23 cellular contexts compared by ENCODE assay signal in genomic region chr4:5553801-5554200, GRCh38.
"Had no signal": no experiment of that assay in that cellular context is flagged by ENCODE, and none has a peak within 500 bp of the region (broad histone marks: within the 10 kb centered on the region; RNA-seq: fewer than 3 reads in every experiment).

No MANE protein-coding gene starts in this region.

- H3K27me3 ChIP-seq: ovary, right atrium auricular region, stomach, testis, thyroid gland, transverse colon, upper lobe of left lung, vagina had no signal

- H3K9me3 ChIP-seq: ovary, testis, thyroid gland, transverse colon, vagina had no signal

- DNase-seq: islet precursor cell; left ventricle myocardium inferior; midbrain; mucosa of descending colon; naive thymus-derived CD4-positive, alpha-beta T cell; ovary; stimulated activated CD4-positive, alpha-beta T cell treated with anti-CD3 and anti-CD28 coated beads, Interleukin-12 subunit alpha, Interleukin-12 subunit beta, amount 100 ng/mL, for 4 hours; stimulated activated CD4-positive, alpha-beta T cell treated with anti-CD3 and anti-CD28 coated beads, Interleukin-15, amount 100 ng/mL, for 24 hours; stimulated activated CD4-positive, alpha-beta T cell treated with anti-CD3 and anti-CD28 coated beads, Interleukin-2, amount 100 ng/mL, for 24 hours; stimulated activated CD4-positive, alpha-beta T cell treated with anti-CD3 and anti-CD28 coated beads, Interleukin-4, amount 100 ng/mL, for 1 hour; stimulated activated naive B cell treated with anti-CD40 and anti-IgM and Interleukin-4, amounts not matched to agents 10 μg/mL and 1 μg/mL and 100 μg/mL, for 72 hours; stimulated activated naive CD8-positive, alpha-beta T cell treated with anti-CD3 and anti-CD28 coated beads, Interleukin-15, Interleukin-2, amounts not matched to agents 100 U/mL and 50 U/mL, for 24 hours; stomach; testis; thyroid gland; transverse colon; upper lobe of left lung had no signal

- H3K4me3 ChIP-seq: left ventricle myocardium inferior, lung, mucosa of descending colon, ovary, right atrium auricular region, skin epidermis, stomach, testis, thyroid gland, transverse colon, upper lobe of left lung, vagina had no signal

- H3K4me1 ChIP-seq: left ventricle myocardium inferior, right atrium auricular region, stomach, testis, thyroid gland, transverse colon, upper lobe of left lung, vagina had no signal

- H3K27ac ChIP-seq: left ventricle myocardium inferior, ovary, right atrium auricular region, skin epidermis, stomach, testis, thyroid gland, transverse colon, upper lobe of left lung, vagina had no signal

- H3K36me3 ChIP-seq: ovary, right atrium auricular region, thyroid gland, transverse colon, upper lobe of left lung had no signal

- ATAC-seq: mucosa of descending colon; naive thymus-derived CD4-positive, alpha-beta T cell; natural killer cell treated with Interleukin-12 subunit alpha and Interleukin-12 subunit beta and Interleukin-15 and Interleukin-18, amount 100 ng/mL, for 72 hours; sciatic nerve; stimulated activated naive B cell treated with anti-CD40 and anti-IgM and Interleukin-4, amounts not matched to agents 10 μg/mL and 1 μg/mL and 100 μg/mL, for 72 hours; stimulated activated naive CD8-positive, alpha-beta T cell treated with anti-CD3 and anti-CD28 coated beads, Interleukin-15, Interleukin-2, amounts not matched to agents 100 U/mL and 50 U/mL, for 24 hours had no signal
